1 cellular context compared by ENCODE assay signal in the genomic region with DNA sequence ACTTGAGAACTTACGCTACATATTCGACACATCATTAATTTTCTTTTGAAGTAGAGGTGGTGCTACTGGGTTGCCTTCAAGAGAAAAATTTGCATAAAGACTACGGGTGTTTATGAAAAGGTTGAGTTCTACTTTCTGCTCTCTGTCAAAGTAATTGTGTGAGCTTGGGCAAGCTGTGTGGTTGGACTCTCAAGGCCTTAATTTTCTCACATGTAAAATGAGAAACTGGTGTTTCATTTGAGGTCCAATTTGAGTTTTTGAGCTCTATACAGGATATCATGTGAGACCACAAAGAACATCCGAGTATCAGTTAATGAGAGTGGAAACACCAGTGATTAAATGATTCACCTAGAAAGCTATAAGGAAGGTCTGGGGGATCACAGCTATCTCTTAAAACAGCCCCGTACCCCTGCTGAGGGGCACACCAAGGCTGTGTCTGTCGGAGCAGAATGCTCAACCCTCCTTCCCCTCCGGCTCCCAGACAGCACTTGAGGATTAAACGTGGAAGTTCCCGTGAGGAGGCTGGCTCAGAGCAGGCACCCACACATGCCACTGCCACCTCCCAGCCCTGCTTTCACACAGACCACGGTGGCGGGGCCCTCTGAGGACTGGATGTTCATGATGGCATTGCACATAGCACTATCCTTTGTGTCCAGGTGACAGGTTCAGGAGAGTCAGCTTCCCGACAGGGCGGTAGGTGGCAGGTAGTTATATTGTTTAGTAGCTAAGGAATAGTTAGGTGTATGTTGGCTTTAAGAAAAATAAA.
TF ChIP-seq lines count a peak whose summit lies in the region.

No MANE protein-coding gene starts in this region.

TF ChIP-seq in GM12878, 131 proteins besides CTCF, POLR2A, EP300 and RAD21 (continues in another document):
- no peak for TF ChIP-seq FOS (IDR thresholded peaks at IDR 0.05; ENCODE audit: borderline replicate concordance, extremely low read depth, insufficient read length)
- no peak for TF ChIP-seq NR2F1 (conservative IDR thresholded peaks at IDR 0.05)
- no peak for TF ChIP-seq IRF4 (IDR thresholded peaks at IDR 0.05; ENCODE audit: low read depth, low read length)
- TF ChIP-seq STAT1 (conservative IDR thresholded peaks at IDR 0.05) = no peak
- TF ChIP-seq FOXM1 (IDR thresholded peaks at IDR 0.05; ENCODE audit: low read depth, low read length) = no peak
- TF ChIP-seq, protein P1, sequence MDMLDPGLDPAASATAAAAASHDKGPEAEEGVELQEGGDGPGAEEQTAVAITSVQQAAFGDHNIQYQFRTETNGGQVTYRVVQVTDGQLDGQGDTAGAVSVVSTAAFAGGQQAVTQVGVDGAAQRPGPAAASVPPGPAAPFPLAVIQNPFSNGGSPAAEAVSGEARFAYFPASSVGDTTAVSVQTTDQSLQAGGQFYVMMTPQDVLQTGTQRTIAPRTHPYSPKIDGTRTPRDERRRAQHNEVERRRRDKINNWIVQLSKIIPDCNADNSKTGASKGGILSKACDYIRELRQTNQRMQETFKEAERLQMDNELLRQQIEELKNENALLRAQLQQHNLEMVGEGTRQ (IDR thresholded peaks at IDR 0.05; ENCODE audit: borderline replicate concordance, low read depth, low read length) = no peak
- no peak for TF ChIP-seq HDGF (IDR thresholded peaks at IDR 0.05)
- TF ChIP-seq, protein P2, sequence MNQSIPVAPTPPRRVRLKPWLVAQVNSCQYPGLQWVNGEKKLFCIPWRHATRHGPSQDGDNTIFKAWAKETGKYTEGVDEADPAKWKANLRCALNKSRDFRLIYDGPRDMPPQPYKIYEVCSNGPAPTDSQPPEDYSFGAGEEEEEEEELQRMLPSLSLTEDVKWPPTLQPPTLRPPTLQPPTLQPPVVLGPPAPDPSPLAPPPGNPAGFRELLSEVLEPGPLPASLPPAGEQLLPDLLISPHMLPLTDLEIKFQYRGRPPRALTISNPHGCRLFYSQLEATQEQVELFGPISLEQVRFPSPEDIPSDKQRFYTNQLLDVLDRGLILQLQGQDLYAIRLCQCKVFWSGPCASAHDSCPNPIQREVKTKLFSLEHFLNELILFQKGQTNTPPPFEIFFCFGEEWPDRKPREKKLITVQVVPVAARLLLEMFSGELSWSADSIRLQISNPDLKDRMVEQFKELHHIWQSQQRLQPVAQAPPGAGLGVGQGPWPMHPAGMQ (IDR thresholded peaks at IDR 0.05; ENCODE audit: borderline replicate concordance) = no peak
- TF ChIP-seq BMI1 (IDR thresholded peaks at IDR 0.05; ENCODE audit: borderline replicate concordance) = no peak
- TF ChIP-seq IKZF2 (IDR thresholded peaks at IDR 0.05) = peak in 1 of 2 experiments; percentile 17; a peak in 1 of 4 replicates
- TF ChIP-seq SUZ12 (IDR thresholded peaks at IDR 0.05; ENCODE audit: unreplicated experiment) = no peak
- TF ChIP-seq, protein P3, sequence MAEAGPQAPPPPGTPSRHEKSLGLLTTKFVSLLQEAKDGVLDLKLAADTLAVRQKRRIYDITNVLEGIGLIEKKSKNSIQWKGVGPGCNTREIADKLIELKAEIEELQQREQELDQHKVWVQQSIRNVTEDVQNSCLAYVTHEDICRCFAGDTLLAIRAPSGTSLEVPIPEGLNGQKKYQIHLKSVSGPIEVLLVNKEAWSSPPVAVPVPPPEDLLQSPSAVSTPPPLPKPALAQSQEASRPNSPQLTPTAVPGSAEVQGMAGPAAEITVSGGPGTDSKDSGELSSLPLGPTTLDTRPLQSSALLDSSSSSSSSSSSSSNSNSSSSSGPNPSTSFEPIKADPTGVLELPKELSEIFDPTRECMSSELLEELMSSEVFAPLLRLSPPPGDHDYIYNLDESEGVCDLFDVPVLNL (IDR thresholded peaks at IDR 0.05; ENCODE audit: low read depth, low read length) = no peak
- TF ChIP-seq EZH2 (IDR thresholded peaks at IDR 0.05; ENCODE audit: borderline replicate concordance, control insufficient read depth, low read depth, low read length) = no peak
- TF ChIP-seq MTA2 (IDR thresholded peaks at IDR 0.05; ENCODE audit: low read depth) = peak; percentile 78
- no peak for TF ChIP-seq ATF7 (IDR thresholded peaks at IDR 0.05; ENCODE audit: low read depth)
- TF ChIP-seq TCF12 (IDR thresholded peaks at IDR 0.05; ENCODE audit: low read depth, low read length) = no peak
- 0 out of 2 replicates have a peak, but pooled peaks have one; percentile 41 for TF ChIP-seq ZNF24 (IDR thresholded peaks at IDR 0.05)
- TF ChIP-seq, protein P4, sequence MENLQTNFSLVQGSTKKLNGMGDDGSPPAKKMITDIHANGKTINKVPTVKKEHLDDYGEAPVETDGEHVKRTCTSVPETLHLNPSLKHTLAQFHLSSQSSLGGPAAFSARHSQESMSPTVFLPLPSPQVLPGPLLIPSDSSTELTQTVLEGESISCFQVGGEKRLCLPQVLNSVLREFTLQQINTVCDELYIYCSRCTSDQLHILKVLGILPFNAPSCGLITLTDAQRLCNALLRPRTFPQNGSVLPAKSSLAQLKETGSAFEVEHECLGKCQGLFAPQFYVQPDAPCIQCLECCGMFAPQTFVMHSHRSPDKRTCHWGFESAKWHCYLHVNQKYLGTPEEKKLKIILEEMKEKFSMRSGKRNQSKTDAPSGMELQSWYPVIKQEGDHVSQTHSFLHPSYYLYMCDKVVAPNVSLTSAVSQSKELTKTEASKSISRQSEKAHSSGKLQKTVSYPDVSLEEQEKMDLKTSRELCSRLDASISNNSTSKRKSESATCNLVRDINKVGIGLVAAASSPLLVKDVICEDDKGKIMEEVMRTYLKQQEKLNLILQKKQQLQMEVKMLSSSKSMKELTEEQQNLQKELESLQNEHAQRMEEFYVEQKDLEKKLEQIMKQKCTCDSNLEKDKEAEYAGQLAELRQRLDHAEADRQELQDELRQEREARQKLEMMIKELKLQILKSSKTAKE (IDR thresholded peaks at IDR 0.05; ENCODE audit: low read depth, poor library complexity, severe bottlenecking) = no peak
- TF ChIP-seq, protein P5, sequence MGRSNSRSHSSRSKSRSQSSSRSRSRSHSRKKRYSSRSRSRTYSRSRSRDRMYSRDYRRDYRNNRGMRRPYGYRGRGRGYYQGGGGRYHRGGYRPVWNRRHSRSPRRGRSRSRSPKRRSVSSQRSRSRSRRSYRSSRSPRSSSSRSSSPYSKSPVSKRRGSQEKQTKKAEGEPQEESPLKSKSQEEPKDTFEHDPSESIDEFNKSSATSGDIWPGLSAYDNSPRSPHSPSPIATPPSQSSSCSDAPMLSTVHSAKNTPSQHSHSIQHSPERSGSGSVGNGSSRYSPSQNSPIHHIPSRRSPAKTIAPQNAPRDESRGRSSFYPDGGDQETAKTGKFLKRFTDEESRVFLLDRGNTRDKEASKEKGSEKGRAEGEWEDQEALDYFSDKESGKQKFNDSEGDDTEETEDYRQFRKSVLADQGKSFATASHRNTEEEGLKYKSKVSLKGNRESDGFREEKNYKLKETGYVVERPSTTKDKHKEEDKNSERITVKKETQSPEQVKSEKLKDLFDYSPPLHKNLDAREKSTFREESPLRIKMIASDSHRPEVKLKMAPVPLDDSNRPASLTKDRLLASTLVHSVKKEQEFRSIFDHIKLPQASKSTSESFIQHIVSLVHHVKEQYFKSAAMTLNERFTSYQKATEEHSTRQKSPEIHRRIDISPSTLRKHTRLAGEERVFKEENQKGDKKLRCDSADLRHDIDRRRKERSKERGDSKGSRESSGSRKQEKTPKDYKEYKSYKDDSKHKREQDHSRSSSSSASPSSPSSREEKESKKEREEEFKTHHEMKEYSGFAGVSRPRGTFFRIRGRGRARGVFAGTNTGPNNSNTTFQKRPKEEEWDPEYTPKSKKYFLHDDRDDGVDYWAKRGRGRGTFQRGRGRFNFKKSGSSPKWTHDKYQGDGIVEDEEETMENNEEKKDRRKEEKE (IDR thresholded peaks at IDR 0.05) = no peak
- no peak for TF ChIP-seq SMC3 (IDR thresholded peaks at IDR 0.05; ENCODE audit: borderline replicate concordance, low read length)
- TF ChIP-seq TARDBP (IDR thresholded peaks at IDR 0.05; ENCODE audit: borderline replicate concordance) = no peak
- no peak for TF ChIP-seq BCL11A (IDR thresholded peaks at IDR 0.05; ENCODE audit: low read depth, low read length)
- peak; percentile 52; a peak in 2 of 4 replicates for TF ChIP-seq BHLHE40 (IDR thresholded peaks at IDR 0.05; ENCODE audit: borderline replicate concordance in 1 of 2, low read depth in 2 of 2, low read length in 1 of 2)
- no peak for TF ChIP-seq CREB1 (IDR thresholded peaks at IDR 0.05; ENCODE audit: low read depth)
- no peak for TF ChIP-seq SRF (IDR thresholded peaks at IDR 0.05; ENCODE audit: low read depth in 2 of 2, low read length in 2 of 2)
- TF ChIP-seq, protein P6, sequence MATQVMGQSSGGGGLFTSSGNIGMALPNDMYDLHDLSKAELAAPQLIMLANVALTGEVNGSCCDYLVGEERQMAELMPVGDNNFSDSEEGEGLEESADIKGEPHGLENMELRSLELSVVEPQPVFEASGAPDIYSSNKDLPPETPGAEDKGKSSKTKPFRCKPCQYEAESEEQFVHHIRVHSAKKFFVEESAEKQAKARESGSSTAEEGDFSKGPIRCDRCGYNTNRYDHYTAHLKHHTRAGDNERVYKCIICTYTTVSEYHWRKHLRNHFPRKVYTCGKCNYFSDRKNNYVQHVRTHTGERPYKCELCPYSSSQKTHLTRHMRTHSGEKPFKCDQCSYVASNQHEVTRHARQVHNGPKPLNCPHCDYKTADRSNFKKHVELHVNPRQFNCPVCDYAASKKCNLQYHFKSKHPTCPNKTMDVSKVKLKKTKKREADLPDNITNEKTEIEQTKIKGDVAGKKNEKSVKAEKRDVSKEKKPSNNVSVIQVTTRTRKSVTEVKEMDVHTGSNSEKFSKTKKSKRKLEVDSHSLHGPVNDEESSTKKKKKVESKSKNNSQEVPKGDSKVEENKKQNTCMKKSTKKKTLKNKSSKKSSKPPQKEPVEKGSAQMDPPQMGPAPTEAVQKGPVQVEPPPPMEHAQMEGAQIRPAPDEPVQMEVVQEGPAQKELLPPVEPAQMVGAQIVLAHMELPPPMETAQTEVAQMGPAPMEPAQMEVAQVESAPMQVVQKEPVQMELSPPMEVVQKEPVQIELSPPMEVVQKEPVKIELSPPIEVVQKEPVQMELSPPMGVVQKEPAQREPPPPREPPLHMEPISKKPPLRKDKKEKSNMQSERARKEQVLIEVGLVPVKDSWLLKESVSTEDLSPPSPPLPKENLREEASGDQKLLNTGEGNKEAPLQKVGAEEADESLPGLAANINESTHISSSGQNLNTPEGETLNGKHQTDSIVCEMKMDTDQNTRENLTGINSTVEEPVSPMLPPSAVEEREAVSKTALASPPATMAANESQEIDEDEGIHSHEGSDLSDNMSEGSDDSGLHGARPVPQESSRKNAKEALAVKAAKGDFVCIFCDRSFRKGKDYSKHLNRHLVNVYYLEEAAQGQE (IDR thresholded peaks at IDR 0.05; ENCODE audit: low read depth, low read length) = no peak
- TF ChIP-seq NFYA (IDR thresholded peaks at IDR 0.05; ENCODE audit: borderline replicate concordance, low read depth, low read length) = no peak
- TF ChIP-seq, protein P7, sequence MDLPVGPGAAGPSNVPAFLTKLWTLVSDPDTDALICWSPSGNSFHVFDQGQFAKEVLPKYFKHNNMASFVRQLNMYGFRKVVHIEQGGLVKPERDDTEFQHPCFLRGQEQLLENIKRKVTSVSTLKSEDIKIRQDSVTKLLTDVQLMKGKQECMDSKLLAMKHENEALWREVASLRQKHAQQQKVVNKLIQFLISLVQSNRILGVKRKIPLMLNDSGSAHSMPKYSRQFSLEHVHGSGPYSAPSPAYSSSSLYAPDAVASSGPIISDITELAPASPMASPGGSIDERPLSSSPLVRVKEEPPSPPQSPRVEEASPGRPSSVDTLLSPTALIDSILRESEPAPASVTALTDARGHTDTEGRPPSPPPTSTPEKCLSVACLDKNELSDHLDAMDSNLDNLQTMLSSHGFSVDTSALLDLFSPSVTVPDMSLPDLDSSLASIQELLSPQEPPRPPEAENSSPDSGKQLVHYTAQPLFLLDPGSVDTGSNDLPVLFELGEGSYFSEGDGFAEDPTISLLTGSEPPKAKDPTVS (IDR thresholded peaks at IDR 0.05; ENCODE audit: low read depth, low read length) = no peak
- TF ChIP-seq RFX5 (IDR thresholded peaks at IDR 0.05; ENCODE audit: low read depth, low read length) = no peak
- TF ChIP-seq KLF5 (IDR thresholded peaks at IDR 0.05; ENCODE audit: partially characterized antibody) = no peak
- no peak for TF ChIP-seq MTA3 (IDR thresholded peaks at IDR 0.05; ENCODE audit: borderline replicate concordance, low read length)
- TF ChIP-seq EGR1 (IDR thresholded peaks at IDR 0.05; ENCODE audit: borderline replicate concordance in 1 of 2, low read depth in 2 of 2, low read length in 2 of 2) = no peak
- 0 out of 2 replicates have a peak, but pooled peaks have one; percentile 28 for TF ChIP-seq IKZF1 (conservative IDR thresholded peaks at IDR 0.05)
- TF ChIP-seq, protein P8, sequence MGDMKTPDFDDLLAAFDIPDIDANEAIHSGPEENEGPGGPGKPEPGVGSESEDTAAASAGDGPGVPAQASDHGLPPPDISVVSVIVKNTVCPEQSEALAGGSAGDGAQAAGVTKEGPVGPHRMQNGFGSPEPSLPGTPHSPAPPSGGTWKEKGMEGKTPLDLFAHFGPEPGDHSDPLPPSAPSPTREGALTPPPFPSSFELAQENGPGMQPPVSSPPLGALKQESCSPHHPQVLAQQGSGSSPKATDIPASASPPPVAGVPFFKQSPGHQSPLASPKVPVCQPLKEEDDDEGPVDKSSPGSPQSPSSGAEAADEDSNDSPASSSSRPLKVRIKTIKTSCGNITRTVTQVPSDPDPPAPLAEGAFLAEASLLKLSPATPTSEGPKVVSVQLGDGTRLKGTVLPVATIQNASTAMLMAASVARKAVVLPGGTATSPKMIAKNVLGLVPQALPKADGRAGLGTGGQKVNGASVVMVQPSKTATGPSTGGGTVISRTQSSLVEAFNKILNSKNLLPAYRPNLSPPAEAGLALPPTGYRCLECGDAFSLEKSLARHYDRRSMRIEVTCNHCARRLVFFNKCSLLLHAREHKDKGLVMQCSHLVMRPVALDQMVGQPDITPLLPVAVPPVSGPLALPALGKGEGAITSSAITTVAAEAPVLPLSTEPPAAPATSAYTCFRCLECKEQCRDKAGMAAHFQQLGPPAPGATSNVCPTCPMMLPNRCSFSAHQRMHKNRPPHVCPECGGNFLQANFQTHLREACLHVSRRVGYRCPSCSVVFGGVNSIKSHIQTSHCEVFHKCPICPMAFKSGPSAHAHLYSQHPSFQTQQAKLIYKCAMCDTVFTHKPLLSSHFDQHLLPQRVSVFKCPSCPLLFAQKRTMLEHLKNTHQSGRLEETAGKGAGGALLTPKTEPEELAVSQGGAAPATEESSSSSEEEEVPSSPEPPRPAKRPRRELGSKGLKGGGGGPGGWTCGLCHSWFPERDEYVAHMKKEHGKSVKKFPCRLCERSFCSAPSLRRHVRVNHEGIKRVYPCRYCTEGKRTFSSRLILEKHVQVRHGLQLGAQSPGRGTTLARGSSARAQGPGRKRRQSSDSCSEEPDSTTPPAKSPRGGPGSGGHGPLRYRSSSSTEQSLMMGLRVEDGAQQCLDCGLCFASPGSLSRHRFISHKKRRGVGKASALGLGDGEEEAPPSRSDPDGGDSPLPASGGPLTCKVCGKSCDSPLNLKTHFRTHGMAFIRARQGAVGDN (IDR thresholded peaks at IDR 0.05) = no peak
- no peak for TF ChIP-seq SIN3A (IDR thresholded peaks at IDR 0.05; ENCODE audit: low read depth, low read length)
